ENCODE assay signal across 8 cellular contexts in genomic region chr12:50111693-50112455, GRCh38. TPM values are rescaled to one million over a fixed set of nuclear protein-coding genes. Genes with fewer than 3 reads are reported as not detected.
DNase-seq lines count a peak whose midpoint lies in the region; ATAC-seq and TF ChIP-seq lines count a peak whose summit lies in the region.

Gene COX14 (plus strand): TSS chr12:50112236. CDS start chr12:50120044, 7,808 bp downstream.

- peaks cover 3% of the 10 kb centered on the region for H3K36me3 ChIP-seq in osteoblast (ENCODE audit: insufficient read depth, low read length)
- H3K36me3 ChIP-seq in thymus (ENCODE audit: control insufficient read depth, insufficient read depth), result peaks cover 4% of the 10 kb centered on the region

- H3K36me3 Mint-ChIP-seq in activated naive CD8-positive, alpha-beta T cell, result peaks cover 2% of the 10 kb centered on the region

- H3K4me2 ChIP-seq in osteoblast (ENCODE audit: insufficient read depth, low read length), result peak within 1 kb of the TSS; percentile 89

- DNase-seq in GM10248 (ENCODE audit: extremely low spot score) (peak; percentile 96), NCI-H1092 (lab: John Stamatoyannopoulos, UW) (peak; percentile 98), SKM-1 (lab: John Stamatoyannopoulos, UW; ENCODE audit: unreplicated experiment) (peak; percentile 99), glomerular visceral epithelial cell (ENCODE audit: extremely low spot score) (peak; percentile 99), osteoblast (ENCODE audit: insufficient read length, low spot score, missing footprints) (peak; percentile 99)

- H4K20me1 ChIP-seq in osteoblast (ENCODE audit: insufficient read depth, low read length), result peaks cover 8% of the 10 kb centered on the region

- H3K27ac ChIP-seq in osteoblast (ENCODE audit: low read depth, low read length) (peak within 1 kb of the TSS; percentile 95), thymus (ENCODE audit: low read depth) (peak within 1 kb of the TSS; percentile 96)

- peaks cover 41% of the 10 kb centered on the region for H3K79me2 ChIP-seq in osteoblast (ENCODE audit: insufficient read depth, low read length)

- no peaks in the 10 kb centered on the region for H3K9me3 Mint-ChIP-seq in activated naive CD8-positive, alpha-beta T cell (ENCODE audit: low read depth)

- H3K27ac Mint-ChIP-seq in activated naive CD8-positive, alpha-beta T cell, result peak within 1 kb of the TSS; percentile 98

- POLR2A ChIA-PET in GM10248 (lab: Yijun Ruan, JAX), result interaction anchor here (0.5 to 2.3 kb wide), 15 partner anchors 8 to 969 kb away, joined by 3 to 16 read pairs (median 6); partner anchors contain the start of genes CERS5, GPD1 and SMARCD1

- H3K27me3 Mint-ChIP-seq in activated naive CD8-positive, alpha-beta T cell, result no peaks in the 10 kb centered on the region

- H3K4me3 ChIP-seq in osteoblast (ENCODE audit: insufficient read depth, low read length), result peak within 1 kb of the TSS; percentile 77
- peak within 1 kb of the TSS; percentile 55 for H3K4me3 ChIP-seq in thymus (ENCODE audit: low read length)

- under 1% methylated on average over 59 of the region's 59 CpGs for WGBS in thymus

- TF ChIP-seq CTCF in GM10248 (IDR thresholded peaks at IDR 0.05; ENCODE audit: control extremely low read depth, extremely low read depth, low read depth, missing control alignments) (peak; percentile 91), osteoblast (IDR thresholded peaks at IDR 0.05; ENCODE audit: extremely low read depth, low read depth, low read length) (peak; percentile 93)

- H3K4me1 ChIP-seq in osteoblast (ENCODE audit: insufficient read depth, low read length) (peaks cover 23% of the 10 kb centered on the region), thymus (ENCODE audit: control insufficient read depth, insufficient read depth, low read length) (peaks cover 4% of the 10 kb centered on the region)

- H3K27me3 ChIP-seq in osteoblast (ENCODE audit: insufficient read depth, low read length) (no peaks in the 10 kb centered on the region), thymus (ENCODE audit: control insufficient read depth, insufficient read depth) (no peaks in the 10 kb centered on the region)

- H3K9me3 ChIP-seq in osteoblast (ENCODE audit: low read depth, low read length) (no peaks in the 10 kb centered on the region), thymus (ENCODE audit: control insufficient read depth) (no peaks in the 10 kb centered on the region)

- H3K4me3 Mint-ChIP-seq in activated naive CD8-positive, alpha-beta T cell, result peak within 1 kb of the TSS; percentile 96

- H2AFZ ChIP-seq in osteoblast (ENCODE audit: low read length), result peak within 1 kb of the TSS; percentile 85

- peak; percentile 80 for ATAC-seq in HG02588 (IDR thresholded peaks at IDR 0.05; ENCODE audit: unreplicated experiment)

- peaks cover 34% of the 10 kb centered on the region for H3K4me1 Mint-ChIP-seq in activated naive CD8-positive, alpha-beta T cell (ENCODE audit: low read depth)

- CTCF ChIA-PET in GM10248 (lab: Yijun Ruan, JAX), result interaction anchor here (0.6 to 19.2 kb wide), 36 partner anchors 12 to 408 kb away, joined by 3 to 296 read pairs (median 8); partner anchors contain the start of genes CERS5, FAM186A, GPD1 and LIMA1

RNA-seq across cellular contexts. Expression of gene COX14, which starts in this region (rescaled TPM):
- 29.0 and 29.8 TPM in 2 replicates for total RNA-seq in osteoblast
- polyA plus RNA-seq in thymus, result 81.4 TPM

Comparison
In these comparisons a context has a peak if more than half of its experiments do, and no peak if none do; other contexts are left out.
1. Peak in every context shown above with its lines: DNase-seq, ATAC-seq, H3K4me3 ChIP-seq and H3K27ac ChIP-seq.